In genomic region chr2:30446602-30447148, GRCh38 we compare ENCODE assay signal across 8 cellular contexts. TPM values are rescaled to one million over a fixed set of nuclear protein-coding genes. Genes with fewer than 3 reads are reported as not detected.
A peak's percentile ranks its signal among the peaks of the same experiment; 100 is the strongest.
DNase-seq lines count a peak whose midpoint lies in the region; ATAC-seq and TF ChIP-seq lines count a peak whose summit lies in the region.

No MANE protein-coding gene starts in this region.

- H3K36me3 ChIP-seq in BLaER1 (0 out of 2 replicates have a peak, but pooled peaks cover 4% of the 10 kb centered on the region), SK-N-SH (replicated peaks in 1 of 2; ENCODE audit: control insufficient read depth in 1 of 2, insufficient read depth in 2 of 2, low read length in 1 of 2) (peaks cover 3% of the 10 kb centered on the region in 2 experiments), rectal smooth muscle tissue (ENCODE audit: control insufficient read depth, insufficient read depth, low read length) (no peaks in the 10 kb centered on the region)

- 14% methylated on average over 12 of the region's 12 CpGs for WGBS in SK-N-SH (ENCODE audit: low lambda C conversion rate)

- H3K79me2 ChIP-seq in SK-N-SH (ENCODE audit: insufficient read depth): peaks cover 41% of the 10 kb centered on the region

- DNase-seq in SK-N-SH (peak; percentile 48), fibroblast of mammary gland (ENCODE audit: low read depth) (no peak), DMS79 (lab: John Stamatoyannopoulos, UW) (no peak), medulla oblongata (ENCODE audit: extremely low spot score) (no peak), HUDEP-2 (lab: John Stamatoyannopoulos, UW; ENCODE audit: unreplicated experiment in 76 of 76) (no peak)

- ATAC-seq in GM21825 (IDR thresholded peaks at IDR 0.05; ENCODE audit: unreplicated experiment): peak; percentile 11

- H3K4me3 ChIP-seq in BLaER1 (peak overlapping the region; percentile 91), SK-N-SH (ENCODE audit: low read depth in 2 of 2, low read length in 1 of 2) (peak overlapping the region; percentile 97 to 98), fibroblast of mammary gland (ENCODE audit: control insufficient read depth, low read depth, low read length) (peak overlapping the region; percentile 95), rectal smooth muscle tissue (ENCODE audit: low read length) (peak overlapping the region; percentile 98)

- peak overlapping the region; percentile 93 for H2AFZ ChIP-seq in SK-N-SH (ENCODE audit: low read depth)

- CTCF ChIA-PET in SK-N-SH (lab: Yijun Ruan, JAX): interaction anchor here (0.6 to 2.2 kb wide), 13 partner anchors 9 to 1419 kb away, joined by 3 to 8 read pairs (median 3); no protein-coding TSS in a partner anchor

- no peaks in the 10 kb centered on the region for H3K27me3 ChIP-seq in BLaER1
- H3K27me3 ChIP-seq in SK-N-SH (ENCODE audit: insufficient read depth): no peaks in the 10 kb centered on the region
- H3K27me3 ChIP-seq in rectal smooth muscle tissue (ENCODE audit: control insufficient read depth, insufficient read depth, low read length): no peaks in the 10 kb centered on the region

- H4K20me1 ChIP-seq in BLaER1 (peaks cover 4% of the 10 kb centered on the region; the same call in 1 of the 2 replicates), SK-N-SH (ENCODE audit: insufficient read depth) (no peaks in the 10 kb centered on the region)

- H3K4me2 ChIP-seq in BLaER1 (peak overlapping the region; percentile 90), SK-N-SH (peak overlapping the region; percentile 86)

- POLR2A ChIA-PET in SK-N-SH (lab: Yijun Ruan, JAX): interaction anchor here (0.8 to 2.1 kb wide), 9 partner anchors 12 to 300 kb away, joined by 3 to 19 read pairs (median 6); partner anchors contain the start of genes LBH and YPEL5

- H3K9ac ChIP-seq in BLaER1 (peak overlapping the region; percentile 85), SK-N-SH (peak overlapping the region; percentile 88), rectal smooth muscle tissue (ENCODE audit: low read length) (peak overlapping the region; percentile 32)

- H3K9me2 ChIP-seq in SK-N-SH: no peaks in the 10 kb centered on the region

- H3K27ac ChIP-seq in BLaER1 (peak overlapping the region; percentile 82), SK-N-SH (ENCODE audit: low read depth in 2 of 2, low read length in 1 of 2) (peak overlapping the region; percentile 68 to 79), rectal smooth muscle tissue (ENCODE audit: low read depth, low read length) (peak overlapping the region; percentile 69)

- TF ChIP-seq CTCF in SK-N-SH (IDR thresholded peaks at IDR 0.05) (no peak), fibroblast of mammary gland (conservative IDR thresholded peaks at IDR 0.05; ENCODE audit: control insufficient read depth, insufficient read depth, low read depth, low read length) (no peak)

- H3K9me3 ChIP-seq in BLaER1: no peaks in the 10 kb centered on the region
- H3K9me3 ChIP-seq in SK-N-SH: no peaks in the 10 kb centered on the region

- H3F3A ChIP-seq in SK-N-SH (replicated peaks; ENCODE audit: insufficient read depth): no peaks in the 10 kb centered on the region

- no peak for TF ChIP-seq RAD21 in SK-N-SH (IDR thresholded peaks at IDR 0.05; ENCODE audit: low read length)

- no peak for TF ChIP-seq EP300 in SK-N-SH (IDR thresholded peaks at IDR 0.05; ENCODE audit: borderline replicate concordance in 1 of 2, low read depth in 1 of 2, low read length in 1 of 2)

- H3K4me1 ChIP-seq in BLaER1: peaks cover 20% of the 10 kb centered on the region
- peaks cover 0 to 16% of the 10 kb centered on the region in 2 experiments; a peak in 2 of 4 replicates for H3K4me1 ChIP-seq in SK-N-SH (ENCODE audit: control insufficient read depth in 1 of 2, insufficient read depth in 2 of 2, low read depth in 1 of 2, low read length in 1 of 2)
- H3K4me1 ChIP-seq in rectal smooth muscle tissue (ENCODE audit: control insufficient read depth, insufficient read depth, low read length): peaks cover 3% of the 10 kb centered on the region

TF ChIP-seq in SK-N-SH, 30 proteins besides CTCF, POLR2A, EP300 and RAD21:
- TF ChIP-seq REST (IDR thresholded peaks at IDR 0.05; ENCODE audit: low read depth, low read length): peak; percentile 34; the same call in 1 of the 2 replicates
- no peak for TF ChIP-seq NRF1 (IDR thresholded peaks at IDR 0.05; ENCODE audit: low read depth, low read length)

RNA-seq across cellular contexts. Expression of gene LCLAT1, which starts 0.4 kb away (rescaled TPM):
- 6.9 and 7.3 TPM in 2 replicates for polyA plus RNA-seq in SK-N-SH (2012; rRNA removed)
- polyA plus RNA-seq in SK-N-SH (2012; cell fraction: cytosol; rRNA removed): 9.2 and 9.5 TPM in 2 replicates
- polyA plus RNA-seq in SK-N-SH (2012; cell fraction: nucleus; rRNA removed): 2.7 and 5.2 TPM in 2 replicates

Comparison
In these comparisons a context has a peak if more than half of its experiments do, and no peak if none do; other contexts are left out.
1. H3K9ac ChIP-seq: peak in every context shown above with its lines; median percentile 88 in SK-N-SH; 85 in BLaER1; 32 in rectal smooth muscle tissue.